Comparison of ENCODE assay signal across 9 cellular contexts in the genomic region with DNA sequence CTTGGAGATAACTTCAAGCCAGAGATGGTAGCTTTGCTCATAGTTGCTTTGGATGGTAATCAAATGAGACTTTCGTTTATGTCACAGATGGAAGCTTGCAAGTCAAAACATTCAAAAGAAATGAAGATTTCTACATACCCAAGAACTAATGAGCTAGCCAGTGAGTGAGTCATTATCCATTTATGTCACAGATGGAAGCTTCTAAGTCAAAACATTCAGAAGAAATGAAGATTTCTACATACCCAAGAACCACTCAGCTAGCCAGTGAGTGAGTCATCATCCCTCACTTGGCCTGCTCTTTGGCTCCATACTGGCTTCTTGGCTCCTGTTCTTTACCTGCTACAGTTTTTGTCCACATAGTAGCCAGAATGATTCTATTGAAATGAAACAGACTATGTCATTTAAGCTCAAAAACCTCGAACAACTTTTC.
DNase-seq lines count a peak whose midpoint lies in the region; ATAC-seq, FAIRE-seq and TF ChIP-seq lines count a peak whose summit lies in the region.
"Had no signal": no experiment of that assay in that cellular context is flagged by ENCODE, and none has a peak within 500 bp of the region (broad histone marks: within the 10 kb centered on the region; RNA-seq: fewer than 3 reads in every experiment).

No MANE protein-coding gene starts in this region.

- H2BK15ac ChIP-seq in IMR-90 (ENCODE audit: low read depth, low read length) = 0 out of 3 replicates have a peak overlapping the region, but pooled peaks have one; percentile 64
- no peak overlapping the region for H2BK15ac ChIP-seq in mesendoderm (replicated peaks; ENCODE audit: low read depth)

- H3K9me1 ChIP-seq in IMR-90 (ENCODE audit: insufficient read depth, low read length) = 0 out of 2 replicates have a peak, but pooled peaks cover 3% of the 10 kb centered on the region

- H2AK5ac ChIP-seq in IMR-90 (ENCODE audit: low read depth, low read length) (no peak overlapping the region), mesendoderm (ENCODE audit: low read length) (no peak overlapping the region)

- in situ Hi-C loops in IMR-90 (cut with MboI; ENCODE audit: low sequenced_read_pairs) = no loop called here

- FAIRE-seq in astrocyte (lab: Jason Lieb, UNC) (peak; percentile 100), kidney (lab: Jason Lieb, UNC) (no peak)

- no peaks in the 10 kb centered on the region for H4K20me1 ChIP-seq in IMR-90 (ENCODE audit: insufficient read depth, low read length)
- no peaks in the 10 kb centered on the region for H4K20me1 ChIP-seq in astrocyte (ENCODE audit: insufficient read depth, low read length)

- no CpG with 5 or more reads among the region's 2 CpGs for WGBS in IMR-90 (ENCODE audit: extremely low coverage in 2 of 2, insufficient read length in 1 of 2), 2 experiments
- WGBS in mesendoderm (ENCODE audit: extremely low coverage, insufficient coverage, low lambda C conversion rate) = no CpG with 5 or more reads among the region's 2 CpGs

- H3K23ac ChIP-seq in IMR-90 (ENCODE audit: low read depth, low read length) = peak overlapping the region; percentile 82; the same call in 1 of the 2 replicates
- H3K23ac ChIP-seq in mesendoderm (ENCODE audit: low read length) = no peak overlapping the region

- intact Hi-C loops in IMR-90 (cut with micrococcal nuclease) = loop anchor here (10.0 kb wide), 1 partner anchor 636 kb away; no protein-coding TSS in a partner anchor
- intact Hi-C loops in kidney (cut with DNase I) = no loop called here

- dilution Hi-C loops in IMR-90 (cut with HindIII; ENCODE audit: low sequenced_read_pairs, unreplicated experiment) = no loop called here

- H3K9me3 ChIP-seq in IMR-90 (ENCODE audit: control insufficient read depth, insufficient read depth, low read length) = no peaks in the 10 kb centered on the region
- H3K9me3 ChIP-seq in astrocyte (ENCODE audit: insufficient read depth, low read depth, low read length) = no peaks in the 10 kb centered on the region
- H3K9me3 ChIP-seq in kidney (ENCODE audit: control insufficient read depth in 1 of 2, low read length in 2 of 2) = no peaks in the 10 kb centered on the region

- peaks cover 44% of the 10 kb centered on the region for H3K4me1 Mint-ChIP-seq in astrocyte (ENCODE audit: low read depth, unreplicated experiment)

- H3K36me3 ChIP-seq in IMR-90 (ENCODE audit: control insufficient read depth, insufficient read depth, low read length) (no peaks in the 10 kb centered on the region), astrocyte (ENCODE audit: insufficient read depth, low read length) (no peaks in the 10 kb centered on the region), mesendoderm (ENCODE audit: control insufficient read depth, insufficient read depth, low read length) (no peaks in the 10 kb centered on the region), kidney (ENCODE audit: control insufficient read depth in 1 of 2, insufficient read depth in 2 of 2, low read length in 2 of 2) (no peaks in the 10 kb centered on the region)

- ATAC-seq in IMR-90 (ENCODE audit: low read depth) (peak; percentile 87), HG03439 (IDR thresholded peaks at IDR 0.05; ENCODE audit: unreplicated experiment) (no peak), GM18867 (IDR thresholded peaks at IDR 0.05; ENCODE audit: unreplicated experiment) (no peak)

- peak overlapping the region; percentile 96 for H3K27ac Mint-ChIP-seq in astrocyte (ENCODE audit: unreplicated experiment)

- no peaks in the 10 kb centered on the region for H3K27me3 Mint-ChIP-seq in astrocyte (ENCODE audit: low read depth, unreplicated experiment)
- H3K27me3 Mint-ChIP-seq: central memory CD8-positive, alpha-beta T cell had no signal

- no peaks in the 10 kb centered on the region for H3K79me2 ChIP-seq in astrocyte (ENCODE audit: insufficient read depth, low read length)
- no peaks in the 10 kb centered on the region for H3K79me2 ChIP-seq in mesendoderm (ENCODE audit: control insufficient read depth, insufficient read depth, low read length)

- no peaks in the 10 kb centered on the region for H3K36me3 Mint-ChIP-seq in astrocyte (ENCODE audit: low read depth, unreplicated experiment)

- H3K9me3 Mint-ChIP-seq in astrocyte (ENCODE audit: unreplicated experiment) = peaks cover 2% of the 10 kb centered on the region
- H3K9me3 Mint-ChIP-seq: central memory CD8-positive, alpha-beta T cell had no signal

- CTCF ChIA-PET in IMR-90 (lab: Yijun Ruan, JAX) = no interaction called here

- peak overlapping the region; percentile 3; the same call in 1 of the 2 replicates for H3K4me2 ChIP-seq in IMR-90 (ENCODE audit: low read depth, low read length)
- H3K4me2 ChIP-seq in astrocyte (ENCODE audit: low read length) = peak overlapping the region; percentile 48
- H3K4me2 ChIP-seq in mesendoderm (ENCODE audit: low read length) = no peak overlapping the region

- peak overlapping the region; percentile 80; the same call in 1 of the 2 replicates for H3K27ac ChIP-seq in IMR-90 (ENCODE audit: insufficient read depth, low read length)
- H3K27ac ChIP-seq in astrocyte (ENCODE audit: low read depth, low read length) = peak overlapping the region; percentile 55
- H3K27ac ChIP-seq in mesendoderm (ENCODE audit: low read depth, low read length) = no peak overlapping the region
- no peak overlapping the region for H3K27ac ChIP-seq in kidney (ENCODE audit: low read depth in 2 of 2, low read length in 2 of 2)

- H4K8ac ChIP-seq in IMR-90 (ENCODE audit: low read depth in 2 of 2, low read length in 2 of 2) = peak overlapping the region; percentile 17 to 71; a peak in 1 of 4 replicates
- no peak overlapping the region for H4K8ac ChIP-seq in mesendoderm (ENCODE audit: low read depth, low read length)

- peak overlapping the region; percentile 78 for H3K14ac ChIP-seq in IMR-90 (replicated peaks; ENCODE audit: low read depth, low read length)

- no peak for TF ChIP-seq RAD21 in IMR-90 (IDR thresholded peaks at IDR 0.05; ENCODE audit: low read length)

- H3K79me1 ChIP-seq in IMR-90 (ENCODE audit: low read depth in 1 of 2, low read length in 2 of 2) (no peaks in the 10 kb centered on the region), mesendoderm (ENCODE audit: low read length) (no peaks in the 10 kb centered on the region)

- H3K4me1 ChIP-seq in IMR-90 (ENCODE audit: control insufficient read depth, insufficient read depth, low read length) (peaks cover 18% of the 10 kb centered on the region), astrocyte (ENCODE audit: insufficient read depth, low read length) (peaks cover 26% of the 10 kb centered on the region), mesendoderm (ENCODE audit: control insufficient read depth, low read depth, low read length) (no peaks in the 10 kb centered on the region), kidney (ENCODE audit: control insufficient read depth in 1 of 2, insufficient read depth in 1 of 2, low read depth in 1 of 2, low read length in 2 of 2) (no peaks in the 10 kb centered on the region)

- TF ChIP-seq POLR2A in IMR-90 (IDR thresholded peaks at IDR 0.05; ENCODE audit: low read depth, low read length) = no peak

- peak overlapping the region; percentile 94 for H3K4ac ChIP-seq in IMR-90 (ENCODE audit: low read depth, low read length)
- no peak overlapping the region for H3K4ac ChIP-seq in mesendoderm (ENCODE audit: low read depth, low read length)

- H2BK5ac ChIP-seq in IMR-90 (ENCODE audit: low read depth, low read length, poor library complexity, severe bottlenecking) = peak overlapping the region; percentile 92
- no peak overlapping the region for H2BK5ac ChIP-seq in mesendoderm (ENCODE audit: low read length)

- no peak overlapping the region for H3K9ac ChIP-seq in IMR-90 (ENCODE audit: low read depth, low read length)
- H3K9ac ChIP-seq in astrocyte (ENCODE audit: low read length) = no peak overlapping the region
- H3K9ac ChIP-seq in mesendoderm (ENCODE audit: low read length) = no peak overlapping the region
- no peak overlapping the region for H3K9ac ChIP-seq in kidney (ENCODE audit: low read length in 2 of 2)

- no peak overlapping the region for H3K4me3 Mint-ChIP-seq in astrocyte (ENCODE audit: unreplicated experiment)
- H3K4me3 Mint-ChIP-seq: central memory CD8-positive, alpha-beta T cell had no signal

- no peak overlapping the region for H2AFZ ChIP-seq in IMR-90 (replicated peaks; ENCODE audit: low read length, poor library complexity)
- no peak overlapping the region for H2AFZ ChIP-seq in astrocyte (ENCODE audit: low read depth, low read length)

- H2BK20ac ChIP-seq in IMR-90 (ENCODE audit: low read depth, low read length) = peak overlapping the region; percentile 99

- H2BK120ac ChIP-seq in IMR-90 (ENCODE audit: low read depth, low read length) = peak overlapping the region; percentile 95
- H2BK120ac ChIP-seq in mesendoderm (ENCODE audit: low read depth, low read length) = no peak overlapping the region

- POLR2A ChIA-PET in IMR-90 (lab: Charles Lee; ENCODE audit: unreplicated experiment) = no interaction called here

- no peak overlapping the region for H2AK9ac ChIP-seq in IMR-90 (replicated peaks; ENCODE audit: low read depth, low read length, poor library complexity)

- H4K5ac ChIP-seq in IMR-90 (ENCODE audit: low read depth, low read length) = peak overlapping the region; percentile 93; the same call in 1 of the 2 replicates
- no peak overlapping the region for H4K5ac ChIP-seq in mesendoderm (ENCODE audit: low read length)

- BruUV-seq in IMR-90 (replicated peaks; lab: Mats Ljungman, UMichigan) = no TSS peak

- H3K27me3 ChIP-seq in IMR-90 (ENCODE audit: control insufficient read depth, insufficient read depth, low read length) = no peaks in the 10 kb centered on the region
- no peaks in the 10 kb centered on the region for H3K27me3 ChIP-seq in astrocyte (ENCODE audit: insufficient read depth, low read length)
- no peaks in the 10 kb centered on the region for H3K27me3 ChIP-seq in mesendoderm (ENCODE audit: insufficient read depth, low read length, poor library complexity)

- no peak overlapping the region for H4K91ac ChIP-seq in IMR-90 (ENCODE audit: insufficient read depth, low read depth, low read length)

- DNase-seq in AG08396 (ENCODE audit: low spot score) (peak; percentile 77), IMR-90 (peak; percentile 100), astrocyte (ENCODE audit: low read depth) (peak; percentile 100), mesendoderm (peak; percentile 37), NCI-H1436 treated with DMSO at 0.1 percent for 48 hours (lab: John Stamatoyannopoulos, UW) (no peak), kidney (no peak)

- H3K18ac ChIP-seq in IMR-90 (ENCODE audit: low read depth, low read length) (peak overlapping the region; percentile 97; the same call in 1 of the 2 replicates), mesendoderm (ENCODE audit: low read length) (no peak overlapping the region)

- TF ChIP-seq CTCF in IMR-90 (conservative IDR thresholded peaks at IDR 0.05; ENCODE audit: low read depth, low read length) (no peak), astrocyte (IDR thresholded peaks at IDR 0.05; ENCODE audit: insufficient read depth, low read depth, low read length) (no peak), kidney (IDR thresholded peaks at IDR 0.05; ENCODE audit: borderline replicate concordance, extremely low read depth, insufficient read depth) (no peak)

- H3K56ac ChIP-seq in IMR-90 (ENCODE audit: extremely low read depth, insufficient read depth, low read length) = peak overlapping the region; percentile 54; the same call in 1 of the 2 replicates
- H3K56ac ChIP-seq in mesendoderm (ENCODE audit: low read length) = no peak overlapping the region

- H3K4me3 ChIP-seq in IMR-90 (ENCODE audit: insufficient read depth, low read depth, low read length) = no peak overlapping the region
- no peak overlapping the region for H3K4me3 ChIP-seq in astrocyte (ENCODE audit: insufficient read depth, low read depth, low read length)
- H3K4me3 ChIP-seq in mesendoderm (ENCODE audit: low read length) = no peak overlapping the region
- H3K4me3 ChIP-seq in kidney (ENCODE audit: low read length in 2 of 2) = no peak overlapping the region

Comparison
In these comparisons a context has a peak if more than half of its experiments do, and no peak if none do; other contexts are left out.
1. DNase-seq: peak in AG08396 (single experiment), IMR-90 (single experiment), astrocyte (single experiment) and mesendoderm (single experiment); none in NCI-H1436 treated with DMSO at 0.1 percent for 48 hours (single experiment) and kidney (single experiment).
2. H3K27ac ChIP-seq: peak in IMR-90 (single experiment) and astrocyte (single experiment); none in mesendoderm (single experiment) and kidney (0 of 2).